In the genomic region with DNA sequence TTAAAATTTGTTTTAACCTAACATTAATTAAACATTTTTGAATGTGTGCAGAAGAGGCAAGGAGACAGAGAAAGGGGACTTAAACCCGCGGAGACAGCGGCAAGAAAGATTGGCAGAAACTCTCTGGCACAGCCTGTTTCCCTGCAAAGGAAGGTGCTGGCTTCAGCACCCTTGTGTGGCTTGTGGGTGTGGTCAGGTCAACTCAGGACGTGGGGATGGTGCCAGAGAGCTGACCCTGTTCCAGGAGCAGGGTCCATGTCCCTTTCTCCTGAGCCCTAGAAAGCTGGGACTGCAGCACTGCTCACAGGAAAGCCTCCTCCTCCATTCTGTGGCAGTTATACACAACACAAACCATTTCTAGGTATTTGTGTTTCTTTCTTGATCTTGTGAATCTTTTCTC, we compare ENCODE assay signal across 31 cellular contexts.
DNase-seq lines count a peak whose midpoint lies in the region; ATAC-seq and TF ChIP-seq lines count a peak whose summit lies in the region.
"Had no signal": no experiment of that assay in that cellular context is flagged by ENCODE, and none has a peak within 500 bp of the region (broad histone marks: within the 10 kb centered on the region; RNA-seq: fewer than 3 reads in every experiment).

No MANE protein-coding gene starts in this region.

- intact Hi-C loops in uterus (cut with DNase I; ENCODE audit: low total_unique reads), result no loop called here
- intact Hi-C loops in activated T-helper 2 cell treated with anti-CD3 and anti-CD28 coated beads, Interferon-gamma antibody, Interleukin-2, Interleukin-4, amounts not matched to agents 10 μg/mL and 5 μg/mL and 100 μg/mL, durations not matched to agents 14 hours and 24 hours and 36 hours (cut with micrococcal nuclease), result no loop called here

- H3K4me3 ChIP-seq in LNCaP clone FGC (ENCODE audit: low read depth, low read length), result no peak overlapping the region
- H3K4me3 ChIP-seq in endodermal cell (ENCODE audit: low read length), result no peak overlapping the region
- no peak overlapping the region for H3K4me3 ChIP-seq in uterus
- H3K4me3 ChIP-seq: breast epithelium, gastroesophageal sphincter, GM12878, hepatocyte, prostate gland, upper lobe of right lung had no signal

- no peaks in the 10 kb centered on the region for H3K9me3 ChIP-seq in endodermal cell (ENCODE audit: control insufficient read depth, low read length)
- no peaks in the 10 kb centered on the region for H3K9me3 ChIP-seq in uterus
- H3K9me3 ChIP-seq: breast epithelium, gastroesophageal sphincter, prostate gland, upper lobe of right lung had no signal

- peaks cover 13% of the 10 kb centered on the region for H3K4me1 Mint-ChIP-seq in endodermal cell
- no peaks in the 10 kb centered on the region for H3K4me1 Mint-ChIP-seq in activated T-helper 2 cell treated with anti-CD3 and anti-CD28 coated beads, Interferon-gamma antibody, Interleukin-2, Interleukin-4, amounts not matched to agents 10 μg/mL and 5 μg/mL and 100 μg/mL, durations not matched to agents 14 hours and 24 hours and 36 hours (ENCODE audit: low read depth)
- H3K4me1 Mint-ChIP-seq: CD4-positive, CD25-positive, alpha-beta regulatory T cell; immature natural killer cell; stimulated activated memory B cell treated with anti-CD40 and anti-IgM and Interleukin-4, amounts not matched to agents 10 μg/mL and 1 μg/mL and 100 μg/mL, for 72 hours had no signal

- H3K4me3 Mint-ChIP-seq in endodermal cell, result no peak overlapping the region
- H3K4me3 Mint-ChIP-seq in activated T-helper 2 cell treated with anti-CD3 and anti-CD28 coated beads, Interferon-gamma antibody, Interleukin-2, Interleukin-4, amounts not matched to agents 10 μg/mL and 5 μg/mL and 100 μg/mL, durations not matched to agents 14 hours and 24 hours and 36 hours (ENCODE audit: low read depth), result no peak overlapping the region
- H3K4me3 Mint-ChIP-seq: CD4-positive, CD25-positive, alpha-beta regulatory T cell; immature natural killer cell; stimulated activated memory B cell treated with anti-CD40 and anti-IgM and Interleukin-4, amounts not matched to agents 10 μg/mL and 1 μg/mL and 100 μg/mL, for 72 hours had no signal

- no peaks in the 10 kb centered on the region for H3K4me1 ChIP-seq in endodermal cell (ENCODE audit: control insufficient read depth, insufficient read depth, low read length)
- no peaks in the 10 kb centered on the region for H3K4me1 ChIP-seq in uterus
- H3K4me1 ChIP-seq: breast epithelium, gastroesophageal sphincter, prostate gland, upper lobe of right lung had no signal

- WGBS in endodermal cell (ENCODE audit: insufficient coverage in 1 of 2, insufficient read length in 1 of 2), 2 experiments, result 30 to 71% methylated on average over 1 to 4 of the region's 4 CpGs

- H3K27ac Mint-ChIP-seq in endodermal cell, result no peak overlapping the region
- no peak overlapping the region for H3K27ac Mint-ChIP-seq in activated T-helper 2 cell treated with anti-CD3 and anti-CD28 coated beads, Interferon-gamma antibody, Interleukin-2, Interleukin-4, amounts not matched to agents 10 μg/mL and 5 μg/mL and 100 μg/mL, durations not matched to agents 14 hours and 24 hours and 36 hours
- H3K27ac Mint-ChIP-seq: activated naive CD4-positive, alpha-beta T cell treated with anti-CD3 and anti-CD28 coated beads, Interleukin-2, amount 50 U/mL, for 72 hours; CD4-positive, CD25-positive, alpha-beta regulatory T cell; immature natural killer cell; stimulated activated memory B cell treated with anti-CD40 and anti-IgM and Interleukin-4, amounts not matched to agents 10 μg/mL and 1 μg/mL and 100 μg/mL, for 72 hours had no signal

- TF ChIP-seq CTCF in LNCaP clone FGC (IDR thresholded peaks at IDR 0.05; ENCODE audit: control insufficient read depth, extremely low read depth, insufficient read depth), result no peak
- no peak for TF ChIP-seq CTCF in endodermal cell (conservative IDR thresholded peaks at IDR 0.05)
- TF ChIP-seq CTCF in uterus (IDR thresholded peaks at IDR 0.05), result no peak

- peak; percentile 3 to 25 for DNase-seq in NCI-H526 (lab: John Stamatoyannopoulos, UW)
- DNase-seq in NCI-H526 treated with DMSO at 0.1 percent for 48 hours (lab: John Stamatoyannopoulos, UW), result no peak
- DNase-seq in LNCaP clone FGC (ENCODE audit: low read depth), result peak; percentile 25
- DNase-seq in endodermal cell, result peak; percentile 59
- peak; percentile 16 for DNase-seq in retina
- no peak for DNase-seq in uterus
- DNase-seq in activated T-helper 2 cell treated with anti-CD3 and anti-CD28 coated beads, Interferon-gamma antibody, Interleukin-2, Interleukin-4, amounts not matched to agents 10 μg/mL and 5 μg/mL and 100 μg/mL, durations not matched to agents 14 hours and 24 hours and 36 hours (ENCODE audit: low spot score), result no peak
- DNase-seq: activated CD4-positive, alpha-beta T cell treated with anti-CD3 and anti-CD28 coated beads for 48 hours; activated CD8-positive, alpha-beta memory T cell treated with anti-CD3 and anti-CD28 coated beads for 24 hours; activated effector memory CD4-positive, alpha-beta T cell treated with Interleukin-2 at 50 U/mL for 16 hours; activated T-cell treated with anti-CD3 and anti-CD28 coated beads for 4 hours; CD4-positive, CD25-positive, alpha-beta regulatory T cell; effector CD4-positive, alpha-beta T cell; immature natural killer cell; mesenchymal stem cell; NCI-H1436; NCI-H2081; substantia nigra; SW 1271; T-helper 9 cell; upper lobe of right lung; WERI-Rb-1 had no signal

- H3K27me3 Mint-ChIP-seq in endodermal cell (ENCODE audit: insufficient read depth), result no peaks in the 10 kb centered on the region
- no peaks in the 10 kb centered on the region for H3K27me3 Mint-ChIP-seq in activated T-helper 2 cell treated with anti-CD3 and anti-CD28 coated beads, Interferon-gamma antibody, Interleukin-2, Interleukin-4, amounts not matched to agents 10 μg/mL and 5 μg/mL and 100 μg/mL, durations not matched to agents 14 hours and 24 hours and 36 hours (ENCODE audit: low read depth)
- H3K27me3 Mint-ChIP-seq: CD4-positive, CD25-positive, alpha-beta regulatory T cell; stimulated activated memory B cell treated with anti-CD40 and anti-IgM and Interleukin-4, amounts not matched to agents 10 μg/mL and 1 μg/mL and 100 μg/mL, for 72 hours had no signal

- H3K36me3 ChIP-seq in endodermal cell (ENCODE audit: control insufficient read depth, insufficient read depth, low read length), result no peaks in the 10 kb centered on the region
- no peaks in the 10 kb centered on the region for H3K36me3 ChIP-seq in uterus
- H3K36me3 ChIP-seq: breast epithelium, gastroesophageal sphincter, prostate gland, upper lobe of right lung, WERI-Rb-1 had no signal

- no peaks in the 10 kb centered on the region for H3K27me3 ChIP-seq in endodermal cell (ENCODE audit: control insufficient read depth, insufficient read depth, low read length, poor library complexity, severe bottlenecking)
- no peaks in the 10 kb centered on the region for H3K27me3 ChIP-seq in uterus
- H3K27me3 ChIP-seq: breast epithelium, gastroesophageal sphincter, hepatocyte, upper lobe of right lung had no signal

- H3K9ac ChIP-seq in endodermal cell (ENCODE audit: extremely low read depth, low read length, poor library complexity, severe bottlenecking), result no peak overlapping the region

- TF ChIP-seq POLR2A in uterus (IDR thresholded peaks at IDR 0.05), result no peak

- no peaks in the 10 kb centered on the region for H3K9me3 Mint-ChIP-seq in endodermal cell
- H3K9me3 Mint-ChIP-seq in activated T-helper 2 cell treated with anti-CD3 and anti-CD28 coated beads, Interferon-gamma antibody, Interleukin-2, Interleukin-4, amounts not matched to agents 10 μg/mL and 5 μg/mL and 100 μg/mL, durations not matched to agents 14 hours and 24 hours and 36 hours, result no peaks in the 10 kb centered on the region

- H3K36me3 Mint-ChIP-seq in endodermal cell (ENCODE audit: low read depth), result no peaks in the 10 kb centered on the region
- no peaks in the 10 kb centered on the region for H3K36me3 Mint-ChIP-seq in activated T-helper 2 cell treated with anti-CD3 and anti-CD28 coated beads, Interferon-gamma antibody, Interleukin-2, Interleukin-4, amounts not matched to agents 10 μg/mL and 5 μg/mL and 100 μg/mL, durations not matched to agents 14 hours and 24 hours and 36 hours (ENCODE audit: low read depth)
- H3K36me3 Mint-ChIP-seq: activated naive CD4-positive, alpha-beta T cell treated with anti-CD3 and anti-CD28 coated beads, Interleukin-2, amount 50 U/mL, for 72 hours; CD4-positive, CD25-positive, alpha-beta regulatory T cell; immature natural killer cell; stimulated activated memory B cell treated with anti-CD40 and anti-IgM and Interleukin-4, amounts not matched to agents 10 μg/mL and 1 μg/mL and 100 μg/mL, for 72 hours had no signal

- no peak for ATAC-seq in HG03025 (IDR thresholded peaks at IDR 0.05; ENCODE audit: low FRiP score, unreplicated experiment)
- ATAC-seq: activated naive CD4-positive, alpha-beta T cell treated with anti-CD3 and anti-CD28 coated beads, Interleukin-2, amount 50 U/mL, for 72 hours; gastroesophageal sphincter; GM12878; Panc1; stimulated activated memory B cell treated with anti-CD40 and anti-IgM and Interleukin-4, amounts not matched to agents 10 μg/mL and 1 μg/mL and 100 μg/mL, for 72 hours; upper lobe of right lung had no signal

- H3K27ac ChIP-seq in endodermal cell (ENCODE audit: low read depth, low read length) (no peak overlapping the region), uterus (no peak overlapping the region)
- H3K27ac ChIP-seq: breast epithelium, gastroesophageal sphincter, hepatocyte, prostate gland, upper lobe of right lung, WERI-Rb-1 had no signal

Comparison
In these comparisons a context has a peak if more than half of its experiments do, and no peak if none do; other contexts are left out.
1. DNase-seq: peak in NCI-H526 (2 of 2), LNCaP clone FGC (single experiment), endodermal cell (single experiment) and retina (single experiment); none in NCI-H526 treated with DMSO at 0.1 percent for 48 hours (single experiment), uterus (0 of 2) and activated T-helper 2 cell treated with anti-CD3 and anti-CD28 coated beads, Interferon-gamma antibody, Interleukin-2, Interleukin-4, amounts not matched to agents 10 μg/mL and 5 μg/mL and 100 μg/mL, durations not matched to agents 14 hours and 24 hours and 36 hours (single experiment).